ENCODE assay signal across 12 cellular contexts in genomic region chr4:2259036-2259540, GRCh38. TPM values are rescaled to one million over a fixed set of nuclear protein-coding genes. Genes with fewer than 3 reads are reported as not detected.
DNase-seq lines count a peak whose midpoint lies in the region; ATAC-seq, FAIRE-seq and TF ChIP-seq lines count a peak whose summit lies in the region.
"Had no signal": no experiment of that assay in that cellular context is flagged by ENCODE, and none has a peak within 500 bp of the region (broad histone marks: within the 10 kb centered on the region; RNA-seq: fewer than 3 reads in every experiment).

No MANE protein-coding gene starts in this region.

- intact Hi-C loops in activated CD4-positive, alpha-beta T cell treated with anti-CD3 and anti-CD28 coated beads for 36 hours (cut with DNase I, micrococcal nuclease), result no loop called here
- intact Hi-C loops in activated CD4-positive, alpha-beta T cell treated with anti-CD3 and anti-CD28 coated beads, Interleukin-2, amount 10 ng/mL, durations not matched to agents 24 days and 14 days (cut with micrococcal nuclease), result no loop called here
- intact Hi-C loops in colonic mucosa (cut with DNase I), result no loop called here

- in situ Hi-C loops in GM13976 (cut with MboI; ENCODE audit: low sequenced_read_pairs, unreplicated experiment), result no loop called here

- H3K4me3 ChIP-seq in colonic mucosa, result no peak overlapping the region
- H3K4me3 ChIP-seq: A549, MG63 had no signal

- no peak overlapping the region for H3K4me3 Mint-ChIP-seq in activated CD4-positive, alpha-beta T cell treated with anti-CD3 and anti-CD28 coated beads for 36 hours
- H3K4me3 Mint-ChIP-seq in activated CD4-positive, alpha-beta T cell treated with anti-CD3 and anti-CD28 coated beads, Interleukin-2, amount 10 ng/mL, durations not matched to agents 24 days and 14 days, result no peak overlapping the region

- H3K27ac ChIP-seq in colonic mucosa (no peak overlapping the region), temporal lobe (ENCODE audit: low read depth, low read length) (peak overlapping the region; percentile 69)
- H3K27ac ChIP-seq: A549 had no signal

- no peak overlapping the region for H3K9ac ChIP-seq in colonic mucosa (ENCODE audit: low read depth in 2 of 2, low read length in 2 of 2)

- no peaks in the 10 kb centered on the region for H3K9me3 Mint-ChIP-seq in activated CD4-positive, alpha-beta T cell treated with anti-CD3 and anti-CD28 coated beads for 36 hours (ENCODE audit: low read depth)
- no peaks in the 10 kb centered on the region for H3K9me3 Mint-ChIP-seq in activated CD4-positive, alpha-beta T cell treated with anti-CD3 and anti-CD28 coated beads, Interleukin-2, amount 10 ng/mL, durations not matched to agents 24 days and 14 days

- no peak for ATAC-seq in activated CD4-positive, alpha-beta T cell treated with anti-CD3 and anti-CD28 coated beads for 36 hours
- ATAC-seq in left lobe of liver, result no peak
- ATAC-seq: A549 had no signal

- no peak for FAIRE-seq in D721Med (lab: Jason Lieb, UNC)
- FAIRE-seq: A549 had no signal

- POLR2A ChIA-PET in activated CD4-positive, alpha-beta T cell treated with anti-CD3 and anti-CD28 coated beads for 36 hours (lab: Charles Lee), result no interaction called here

- CTCF ChIA-PET in activated CD4-positive, alpha-beta T cell treated with anti-CD3 and anti-CD28 coated beads for 36 hours (lab: Charles Lee), result interaction anchor here (2.0 kb wide), 1 partner anchor 39 kb away, joined by 4 read pairs; no protein-coding TSS in a partner anchor

- no peaks in the 10 kb centered on the region for H3K36me3 Mint-ChIP-seq in activated CD4-positive, alpha-beta T cell treated with anti-CD3 and anti-CD28 coated beads for 36 hours (ENCODE audit: low read depth)
- no peaks in the 10 kb centered on the region for H3K36me3 Mint-ChIP-seq in activated CD4-positive, alpha-beta T cell treated with anti-CD3 and anti-CD28 coated beads, Interleukin-2, amount 10 ng/mL, durations not matched to agents 24 days and 14 days (ENCODE audit: low read depth)

- peaks cover 2% of the 10 kb centered on the region for H3K4me1 Mint-ChIP-seq in activated CD4-positive, alpha-beta T cell treated with anti-CD3 and anti-CD28 coated beads for 36 hours
- H3K4me1 Mint-ChIP-seq in activated CD4-positive, alpha-beta T cell treated with anti-CD3 and anti-CD28 coated beads, Interleukin-2, amount 10 ng/mL, durations not matched to agents 24 days and 14 days, result no peaks in the 10 kb centered on the region

- peaks cover 10% of the 10 kb centered on the region for H3K4me1 ChIP-seq in colonic mucosa

- no peaks in the 10 kb centered on the region for H3K27me3 ChIP-seq in colonic mucosa
- H3K27me3 ChIP-seq: MG63 had no signal

- H3K36me3 ChIP-seq in colonic mucosa, result peaks cover 4% of the 10 kb centered on the region
- H3K36me3 ChIP-seq: MG63 had no signal

- H3K27ac Mint-ChIP-seq in activated CD4-positive, alpha-beta T cell treated with anti-CD3 and anti-CD28 coated beads for 36 hours, result no peak overlapping the region
- no peak overlapping the region for H3K27ac Mint-ChIP-seq in activated CD4-positive, alpha-beta T cell treated with anti-CD3 and anti-CD28 coated beads, Interleukin-2, amount 10 ng/mL, durations not matched to agents 24 days and 14 days

- no peak for TF ChIP-seq CTCF in colonic mucosa (IDR thresholded peaks at IDR 0.05)
- no peak for TF ChIP-seq CTCF in D721Med (IDR thresholded peaks at IDR 0.05; ENCODE audit: insufficient read depth, missing control alignments)
- no peak for TF ChIP-seq CTCF in GM13976 (IDR thresholded peaks at IDR 0.05; ENCODE audit: borderline replicate concordance, control extremely low read depth, extremely low read depth, insufficient read depth, missing control alignments)

- H3K9me3 ChIP-seq in colonic mucosa, result no peaks in the 10 kb centered on the region
- H3K9me3 ChIP-seq: A549, MG63 had no signal

- DNase-seq in activated CD4-positive, alpha-beta T cell treated with anti-CD3 and anti-CD28 coated beads for 36 hours, result peak; percentile 3
- DNase-seq in activated CD4-positive, alpha-beta T cell treated with anti-CD3 and anti-CD28 coated beads, Interleukin-2, amount 10 ng/mL, durations not matched to agents 24 days and 14 days, result no peak
- DNase-seq in colonic mucosa (peak; percentile 17), left lobe of liver (ENCODE audit: low spot score) (peak; percentile 42), D721Med (ENCODE audit: insufficient read length, low spot score) (no peak), GM13976 (ENCODE audit: low spot score) (no peak), cerebellar nuclear complex (lab: John Stamatoyannopoulos, UW) (no peak)
- DNase-seq: MG63, NCI-H526, occipital lobe had no signal

- no peaks in the 10 kb centered on the region for H3K27me3 Mint-ChIP-seq in activated CD4-positive, alpha-beta T cell treated with anti-CD3 and anti-CD28 coated beads for 36 hours
- H3K27me3 Mint-ChIP-seq in activated CD4-positive, alpha-beta T cell treated with anti-CD3 and anti-CD28 coated beads, Interleukin-2, amount 10 ng/mL, durations not matched to agents 24 days and 14 days, result no peaks in the 10 kb centered on the region

RNA-seq across cellular contexts. Expression of gene MXD4, which starts 2.8 kb away (rescaled TPM):
- 1 to 10 TPM; 1.6 to 2.3 TPM for total RNA-seq in activated CD4-positive, alpha-beta T cell treated with anti-CD3 and anti-CD28 coated beads for 36 hours
- 4.9 and 5.2 TPM in 2 replicates for total RNA-seq in activated CD4-positive, alpha-beta T cell treated with anti-CD3 and anti-CD28 coated beads, Interleukin-2, amount 10 ng/mL, durations not matched to agents 24 days and 14 days
- total RNA-seq in colonic mucosa (10 to 100 TPM; 36.7 to 43.3 TPM), left lobe of liver (23.6 TPM), temporal lobe (17.0 TPM)

RNA-seq across cellular contexts. Expression of gene HAUS3, which starts 17.2 kb away (rescaled TPM):
- total RNA-seq in activated CD4-positive, alpha-beta T cell treated with anti-CD3 and anti-CD28 coated beads for 36 hours, result 10 to 100 TPM; 14.6 to 18.6 TPM
- 19.3 and 19.4 TPM in 2 replicates for total RNA-seq in activated CD4-positive, alpha-beta T cell treated with anti-CD3 and anti-CD28 coated beads, Interleukin-2, amount 10 ng/mL, durations not matched to agents 24 days and 14 days
- total RNA-seq in colonic mucosa (10 to 100 TPM in 1 of 2 donors, 1 to 10 TPM in 1; 9.1 to 13.0 TPM), left lobe of liver (5.0 TPM), temporal lobe (27.0 TPM)

RNA-seq across cellular contexts. Expression of gene POLN, which starts 17.2 kb away (rescaled TPM):
- total RNA-seq in activated CD4-positive, alpha-beta T cell treated with anti-CD3 and anti-CD28 coated beads for 36 hours, result 1 to 10 TPM; 2.3 to 3.2 TPM
- total RNA-seq in activated CD4-positive, alpha-beta T cell treated with anti-CD3 and anti-CD28 coated beads, Interleukin-2, amount 10 ng/mL, durations not matched to agents 24 days and 14 days, result 1.9 and 2.3 TPM in 2 replicates
- 1 to 10 TPM; 1.6 to 2.8 TPM for total RNA-seq in colonic mucosa
- total RNA-seq in left lobe of liver, result 2.2 TPM
- 5.2 TPM for total RNA-seq in temporal lobe

Comparison
In these comparisons a context has a peak if more than half of its experiments do, and no peak if none do; other contexts are left out.
1. DNase-seq: peak in activated CD4-positive, alpha-beta T cell treated with anti-CD3 and anti-CD28 coated beads for 36 hours (single experiment), colonic mucosa (single experiment) and left lobe of liver (single experiment); none in activated CD4-positive, alpha-beta T cell treated with anti-CD3 and anti-CD28 coated beads, Interleukin-2, amount 10 ng/mL, durations not matched to agents 24 days and 14 days (single experiment), D721Med (single experiment), GM13976 (single experiment) and cerebellar nuclear complex (0 of 2).